8 cellular contexts compared by ENCODE assay signal in the genomic region with DNA sequence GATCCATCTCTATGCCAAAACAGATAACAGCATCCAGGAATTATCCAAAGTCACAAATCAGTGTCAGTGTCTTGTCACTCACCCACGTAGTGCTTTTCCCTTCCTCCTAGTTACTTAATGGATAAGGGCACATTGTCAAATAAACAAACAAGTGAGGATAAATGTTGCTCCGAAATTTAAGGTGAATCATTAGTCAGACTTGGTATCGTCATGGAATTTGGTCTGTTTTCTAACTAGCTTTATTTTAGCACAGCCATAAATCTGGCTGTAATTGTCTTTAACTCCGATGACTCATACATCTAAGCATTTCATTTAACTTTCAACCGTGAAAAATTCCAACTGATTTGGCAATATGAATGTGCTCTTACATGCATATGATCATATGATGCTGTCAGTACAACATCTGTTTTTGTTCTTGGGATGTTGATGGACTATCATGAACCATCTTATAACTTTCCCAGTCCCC.
DNase-seq lines count a peak whose midpoint lies in the region; ATAC-seq and TF ChIP-seq lines count a peak whose summit lies in the region.

No MANE protein-coding gene starts in this region.

- no peaks in the 10 kb centered on the region for H3K9me3 ChIP-seq in AG04450 (ENCODE audit: control insufficient read depth, insufficient read depth, low read length)
- no peaks in the 10 kb centered on the region for H3K9me3 ChIP-seq in mucosa of descending colon

- no peaks in the 10 kb centered on the region for H3K36me3 ChIP-seq in mucosa of descending colon (ENCODE audit: low read depth)

- no peak overlapping the region for H3K27ac Mint-ChIP-seq in glutamatergic neuron (ENCODE audit: unreplicated experiment)

- intact Hi-C loops in mucosa of descending colon (cut with DNase I, micrococcal nuclease), result no loop called here

- peak; percentile 65 for ATAC-seq in mucosa of descending colon

- POLR2A ChIA-PET in AG04450 (lab: Yijun Ruan, JAX), result no interaction called here

- H3K4me1 Mint-ChIP-seq in glutamatergic neuron (ENCODE audit: low read depth, unreplicated experiment), result peaks cover 16% of the 10 kb centered on the region

- no peak overlapping the region for H3K4me3 Mint-ChIP-seq in glutamatergic neuron (ENCODE audit: unreplicated experiment)

- no peaks in the 10 kb centered on the region for H3K27me3 ChIP-seq in AG04450 (ENCODE audit: control insufficient read depth, insufficient read depth, low read length)

- no peaks in the 10 kb centered on the region for H3K36me3 Mint-ChIP-seq in glutamatergic neuron (ENCODE audit: unreplicated experiment)

- H3K27ac ChIP-seq in AG04450 (ENCODE audit: low read depth, low read length), result peak overlapping the region; percentile 94

- H3K9me3 Mint-ChIP-seq in glutamatergic neuron (ENCODE audit: unreplicated experiment), result no peaks in the 10 kb centered on the region

- TF ChIP-seq CTCF in AG04450 (IDR thresholded peaks at IDR 0.05; ENCODE audit: low read depth, low read length) (no peak), mucosa of descending colon (IDR thresholded peaks at IDR 0.05) (no peak), glutamatergic neuron (IDR thresholded peaks at IDR 0.05; ENCODE audit: partially characterized antibody, unreplicated experiment) (no peak)

- H3K4me3 ChIP-seq in AG04450 (ENCODE audit: low read depth, low read length), result peak overlapping the region; percentile 17
- no peak overlapping the region for H3K4me3 ChIP-seq in mucosa of descending colon

- CTCF ChIA-PET in AG04450 (lab: Charles Lee), result no interaction called here

- H3K4me1 ChIP-seq in mucosa of descending colon (ENCODE audit: low read depth), result no peaks in the 10 kb centered on the region

- DNase-seq in AG04450 (ENCODE audit: low read depth, low spot score) (peak; percentile 86), LoVo (ENCODE audit: low spot score) (peak; percentile 75), cerebellar cortex (ENCODE audit: low spot score) (peak; percentile 55), mucosa of descending colon (no peak), glutamatergic neuron (no peak), midbrain (lab: John Stamatoyannopoulos, UW) (no peak), DMS153 (lab: John Stamatoyannopoulos, UW) (no peak)
- no peak for DNase-seq in activated CD4-positive, alpha-beta T cell treated with anti-CD3 and anti-CD28 coated beads for 4 hours

- H3K27me3 Mint-ChIP-seq in glutamatergic neuron (ENCODE audit: unreplicated experiment), result no peaks in the 10 kb centered on the region

Comparison
In these comparisons a context has a peak if more than half of its experiments do, and no peak if none do; other contexts are left out.
1. DNase-seq: peak in AG04450 (single experiment), LoVo (single experiment) and cerebellar cortex (single experiment); none in mucosa of descending colon (0 of 3), glutamatergic neuron (single experiment), midbrain (single experiment), DMS153 (single experiment) and activated CD4-positive, alpha-beta T cell treated with anti-CD3 and anti-CD28 coated beads for 4 hours (0 of 2).